11 cellular contexts compared by ENCODE assay signal in genomic region chr19:45097450-45097775, GRCh38. TPM values are rescaled to one million over a fixed set of nuclear protein-coding genes. Genes with fewer than 3 reads are reported as not detected.
DNase-seq lines count a peak whose midpoint lies in the region; ATAC-seq and TF ChIP-seq lines count a peak whose summit lies in the region.
"Had no signal": no experiment of that assay in that cellular context is flagged by ENCODE, and none has a peak within 500 bp of the region (broad histone marks: within the 10 kb centered on the region; RNA-seq: fewer than 3 reads in every experiment).

No MANE protein-coding gene starts in this region.

- peaks cover 5 to 86% (median 48%) of the 10 kb centered on the region in 4 donors for H3K4me1 Mint-ChIP-seq in CD4-positive, CD25-positive, alpha-beta regulatory T cell

- peak overlapping the region; percentile 5 for H2AFZ ChIP-seq in IMR-90 (replicated peaks; ENCODE audit: low read length, poor library complexity)

- H3K18ac ChIP-seq in IMR-90 (ENCODE audit: low read depth, low read length) = no peak overlapping the region

- intact Hi-C loops in IMR-90 (cut with micrococcal nuclease) = no loop called here
- intact Hi-C loops in dorsolateral prefrontal cortex (cut with DNase I) = loop anchor here (5.0 to 10.0 kb wide), 3 partner anchors 35 to 150 kb away; partner anchors contain the start of gene EXOC3L2 (in 1 of the 2)
- intact Hi-C loops in psoas muscle (cut with DNase I) = loop anchor here in 1 of 2 donors (10.0 kb wide), 1 partner anchor 237 kb away; no protein-coding TSS in a partner anchor

- peak overlapping the region; percentile 19; the same call in 1 of the 3 replicates for H2BK15ac ChIP-seq in IMR-90 (ENCODE audit: low read depth, low read length)

- peak overlapping the region; percentile 98 for H2AK5ac ChIP-seq in IMR-90 (ENCODE audit: low read depth, low read length)

- H3K4me3 ChIP-seq in CD4-positive, CD25-positive, alpha-beta regulatory T cell (ENCODE audit: low read depth, low read length) = no peak overlapping the region
- H3K4me3 ChIP-seq in IMR-90 (ENCODE audit: insufficient read depth, low read depth, low read length) = no peak overlapping the region
- peak overlapping the region in 22 of 59 donors; percentile 10 to 57 (median 50) for H3K4me3 ChIP-seq in dorsolateral prefrontal cortex
- peak overlapping the region; percentile 50 for H3K4me3 ChIP-seq in psoas muscle
- H3K4me3 ChIP-seq: gastroesophageal sphincter, ovary had no signal

- BruUV-seq in IMR-90 (replicated peaks; lab: Mats Ljungman, UMichigan) = no TSS peak

- no peaks in the 10 kb centered on the region for H3K36me3 ChIP-seq in CD4-positive, CD25-positive, alpha-beta regulatory T cell (ENCODE audit: control insufficient read depth, insufficient read depth, low read length)
- H3K36me3 ChIP-seq in IMR-90 (ENCODE audit: control insufficient read depth, insufficient read depth, low read length) (0 out of 2 replicates have a peak, but pooled peaks cover 1% of the 10 kb centered on the region), psoas muscle (ENCODE audit: insufficient read depth in 1 of 2, low read depth in 1 of 2) (no peaks in the 10 kb centered on the region)
- H3K36me3 ChIP-seq: gastroesophageal sphincter, ovary had no signal

- peak overlapping the region; percentile 97 for H2AK9ac ChIP-seq in IMR-90 (replicated peaks; ENCODE audit: low read depth, low read length, poor library complexity)

- H3K9me3 Mint-ChIP-seq in CD4-positive, CD25-positive, alpha-beta regulatory T cell = peaks cover 0 to 1% (median 0%) of the 10 kb centered on the region in 7 donors

- H3K4me2 ChIP-seq in IMR-90 (ENCODE audit: low read depth, low read length) = no peak overlapping the region

- ATAC-seq in CD4-positive, CD25-positive, alpha-beta regulatory T cell (ENCODE audit: low read depth in 2 of 2) = no peak
- ATAC-seq in IMR-90 (ENCODE audit: low read depth) (no peak), psoas muscle (no peak), GM18873 (IDR thresholded peaks at IDR 0.05; ENCODE audit: low FRiP score, unreplicated experiment) (no peak)
- ATAC-seq: gastroesophageal sphincter had no signal

- peak overlapping the region; percentile 89 for H3K14ac ChIP-seq in IMR-90 (replicated peaks; ENCODE audit: low read depth, low read length)

- peaks cover 24 to 84% of the 10 kb centered on the region in 2 experiments; a peak in 3 of 4 replicates for H3K79me1 ChIP-seq in IMR-90 (ENCODE audit: low read depth in 1 of 2, low read length in 2 of 2)

- H4K91ac ChIP-seq in IMR-90 (ENCODE audit: insufficient read depth, low read depth, low read length) = peak overlapping the region; percentile 69; the same call in 1 of the 2 replicates

- H3K4me3 Mint-ChIP-seq in CD4-positive, CD25-positive, alpha-beta regulatory T cell = peak overlapping the region in 3 of 4 donors; percentile 31 to 95 (median 72)

- H3K27ac ChIP-seq in CD4-positive, CD25-positive, alpha-beta regulatory T cell (ENCODE audit: insufficient read depth, low read length, poor library complexity, severe bottlenecking) = no peak overlapping the region
- H3K27ac ChIP-seq in IMR-90 (ENCODE audit: insufficient read depth, low read length) (peak overlapping the region; percentile 78), dorsolateral prefrontal cortex (peak overlapping the region; percentile 41 to 95 (median 89)), psoas muscle (peak overlapping the region; percentile 93)
- H3K27ac ChIP-seq: ovary had no signal

- H3K56ac ChIP-seq in IMR-90 (ENCODE audit: extremely low read depth, insufficient read depth, low read length) = no peak overlapping the region

- H4K5ac ChIP-seq in IMR-90 (ENCODE audit: low read depth, low read length) = peak overlapping the region; percentile 32; the same call in 1 of the 2 replicates

- H3K4me1 ChIP-seq in CD4-positive, CD25-positive, alpha-beta regulatory T cell (ENCODE audit: control insufficient read depth, insufficient read depth, low read length, poor library complexity, severe bottlenecking) = peaks cover 29% of the 10 kb centered on the region
- H3K4me1 ChIP-seq in IMR-90 (ENCODE audit: control insufficient read depth, insufficient read depth, low read length) (peaks cover 39% of the 10 kb centered on the region), psoas muscle (peaks cover 86% of the 10 kb centered on the region)

- H3K23ac ChIP-seq in IMR-90 (ENCODE audit: low read depth, low read length) = peak overlapping the region; percentile 63; the same call in 1 of the 2 replicates

- no peaks in the 10 kb centered on the region for H3K27me3 ChIP-seq in CD4-positive, CD25-positive, alpha-beta regulatory T cell (ENCODE audit: control insufficient read depth, insufficient read depth, low read length)
- H3K27me3 ChIP-seq in IMR-90 (ENCODE audit: control insufficient read depth, insufficient read depth, low read length) = no peaks in the 10 kb centered on the region
- no peaks in the 10 kb centered on the region for H3K27me3 ChIP-seq in dorsolateral prefrontal cortex
- no peaks in the 10 kb centered on the region for H3K27me3 ChIP-seq in psoas muscle (ENCODE audit: insufficient read depth in 3 of 3, low read length in 2 of 3)
- H3K27me3 ChIP-seq: gastroesophageal sphincter, ovary had no signal

- peak overlapping the region; percentile 75; the same call in 1 of the 2 replicates for H2BK120ac ChIP-seq in IMR-90 (ENCODE audit: low read depth, low read length)

- TF ChIP-seq RAD21 in IMR-90 (IDR thresholded peaks at IDR 0.05; ENCODE audit: low read length) = no peak

- peak overlapping the region; percentile 78; the same call in 1 of the 2 replicates for H2BK20ac ChIP-seq in IMR-90 (ENCODE audit: low read depth, low read length)

- peak overlapping the region in 1 of 2 experiments; percentile 79; a peak in 1 of 4 replicates for H4K8ac ChIP-seq in IMR-90 (ENCODE audit: low read depth in 2 of 2, low read length in 2 of 2)

- POLR2A ChIA-PET in IMR-90 (lab: Charles Lee; ENCODE audit: unreplicated experiment) = no interaction called here

- in situ Hi-C loops in IMR-90 (cut with MboI; ENCODE audit: low sequenced_read_pairs) = no loop called here
- in situ Hi-C loops in G401 (cut with HindIII; ENCODE audit: low sequenced_read_pairs) = no loop called here

- H3K36me3 Mint-ChIP-seq in CD4-positive, CD25-positive, alpha-beta regulatory T cell = no peaks in the 10 kb centered on the region

- dilution Hi-C loops in IMR-90 (cut with HindIII; ENCODE audit: low sequenced_read_pairs, unreplicated experiment) = no loop called here

- H4K20me1 ChIP-seq in IMR-90 (ENCODE audit: insufficient read depth, low read length) = peaks cover 81% of the 10 kb centered on the region

- H3K9ac ChIP-seq in IMR-90 (ENCODE audit: low read depth, low read length) = peak overlapping the region; percentile 9

- H3K9me1 ChIP-seq in IMR-90 (ENCODE audit: insufficient read depth, low read length) = peaks cover 50% of the 10 kb centered on the region

- peak overlapping the region; percentile 85 for H2BK5ac ChIP-seq in IMR-90 (ENCODE audit: low read depth, low read length, poor library complexity, severe bottlenecking)

- H3K4ac ChIP-seq in IMR-90 (ENCODE audit: low read depth, low read length) = peak overlapping the region; percentile 95

- no peak for TF ChIP-seq POLR2A in IMR-90 (IDR thresholded peaks at IDR 0.05; ENCODE audit: low read depth, low read length)

- peak overlapping the region in 1 of 3 donors; percentile 89 for H3K27ac Mint-ChIP-seq in CD4-positive, CD25-positive, alpha-beta regulatory T cell

- H3K27me3 Mint-ChIP-seq in CD4-positive, CD25-positive, alpha-beta regulatory T cell = peaks cover 6% of the 10 kb centered on the region

- no peak for DNase-seq in CD4-positive, CD25-positive, alpha-beta regulatory T cell
- DNase-seq in IMR-90 (no peak), dorsolateral prefrontal cortex (no peak), psoas muscle (no peak), G401 (ENCODE audit: low spot score) (no peak), SIG-M5 treated with dmso at 0.1 percent for 504 hours (lab: John Stamatoyannopoulos, UW; ENCODE audit: unreplicated experiment) (no peak), NCI-H526 (lab: John Stamatoyannopoulos, UW) (no peak)
- DNase-seq: NCI-H1048, ovary had no signal

- CTCF ChIA-PET in IMR-90 (lab: Yijun Ruan, JAX) = no interaction called here

- WGBS in IMR-90 (ENCODE audit: extremely low coverage in 2 of 2, insufficient read length in 1 of 2), 2 experiments = no CpG with 5 or more reads among the region's 7 CpGs
- 85 to 89% (median 86%) methylated on average over 7 of the region's 7 CpGs for WGBS in psoas muscle, 3 donors

- TF ChIP-seq CTCF in IMR-90 (conservative IDR thresholded peaks at IDR 0.05; ENCODE audit: low read depth, low read length) (no peak), dorsolateral prefrontal cortex (IDR thresholded peaks at IDR 0.05 in 54 of 56, conservative IDR thresholded peaks at IDR 0.05 in 2 of 56; ENCODE audit: low read depth in 1 of 56, partially characterized antibody in 56 of 56) (no peak), psoas muscle (IDR thresholded peaks at IDR 0.05) (no peak)

- H3K9me3 ChIP-seq in CD4-positive, CD25-positive, alpha-beta regulatory T cell (ENCODE audit: control insufficient read depth in 2 of 2, low read length in 2 of 2) = no peaks in the 10 kb centered on the region
- H3K9me3 ChIP-seq in IMR-90 (ENCODE audit: control insufficient read depth, insufficient read depth, low read length) = no peaks in the 10 kb centered on the region
- no peaks in the 10 kb centered on the region for H3K9me3 ChIP-seq in psoas muscle
- H3K9me3 ChIP-seq: gastroesophageal sphincter, ovary had no signal

RNA-seq across cellular contexts. Expression of gene PPP1R37, which starts 4.4 kb away (rescaled TPM):
- 17.4 TPM for total RNA-seq in CD4-positive, CD25-positive, alpha-beta regulatory T cell
- polyA plus RNA-seq in CD4-positive, CD25-positive, alpha-beta regulatory T cell = 1 to 10 TPM in 1 of 4 donors, under 1 TPM in 3; 0.61 to 1.0 (median 0.65) TPM
- total RNA-seq in IMR-90 (2012; rRNA removed) (13.1 and 13.9 TPM in 2 replicates), dorsolateral prefrontal cortex (10 to 100 TPM; 33.6 to 77.3 (median 54.0) TPM), psoas muscle (10 to 100 TPM; 27.0 to 34.6 (median 29.1) TPM)
- polyA plus RNA-seq in IMR-90 (2012; rRNA removed) (18.5 and 20.8 TPM in 2 replicates), psoas muscle (10 to 100 TPM; 25.5 to 39.5 (median 36.3) TPM)
- 14.0 and 22.6 TPM in 2 replicates for polyA plus RNA-seq in IMR-90 (2012; cell fraction: cytosol; rRNA removed)
- 41.6 and 72.5 TPM in 2 replicates for polyA plus RNA-seq in IMR-90 (2012; cell fraction: nucleus; rRNA removed; ENCODE audit: low replicate concordance)
- total RNA-seq in G401 (2014; rRNA removed; shearing (Covaris generic)) = 28.6 and 42.6 TPM in 2 replicates

RNA-seq across cellular contexts. Expression of gene GEMIN7, which starts 18.4 kb away (rescaled TPM):
- 6.6 TPM for total RNA-seq in CD4-positive, CD25-positive, alpha-beta regulatory T cell
- polyA plus RNA-seq in CD4-positive, CD25-positive, alpha-beta regulatory T cell = 10 to 100 TPM; 64.6 to 93.1 (median 79.7) TPM
- 19.7 and 27.2 TPM in 2 replicates for total RNA-seq in IMR-90 (2012; rRNA removed)
- polyA plus RNA-seq in IMR-90 (2012; rRNA removed) = 52.8 and 53.0 TPM in 2 replicates
- polyA plus RNA-seq in IMR-90 (2012; cell fraction: cytosol; rRNA removed) = 56.1 and 64.0 TPM in 2 replicates
- 18.8 and 44.2 TPM in 2 replicates for polyA plus RNA-seq in IMR-90 (2012; cell fraction: nucleus; rRNA removed; ENCODE audit: low replicate concordance)
- 10 to 100 TPM in 115 of 120 experiments, 1 to 10 TPM in 5; 5.0 to 26.4 (median 16.3) TPM for total RNA-seq in dorsolateral prefrontal cortex
- total RNA-seq in psoas muscle = 10 to 100 TPM; 19.6 to 27.3 (median 24.3) TPM
- 10 to 100 TPM; 40.9 to 51.1 (median 50.3) TPM for polyA plus RNA-seq in psoas muscle
- total RNA-seq in G401 (2014; rRNA removed; shearing (Covaris generic)) = 93.1 and 100 TPM in 2 replicates

RNA-seq across cellular contexts. Expression of gene ZNF296, which starts 21.1 kb away (rescaled TPM):
- total RNA-seq in CD4-positive, CD25-positive, alpha-beta regulatory T cell = 3.0 TPM
- 1 to 10 TPM; 1.8 to 2.5 (median 2.0) TPM for polyA plus RNA-seq in CD4-positive, CD25-positive, alpha-beta regulatory T cell
- not detected in 2 replicates for total RNA-seq in IMR-90 (2012; rRNA removed)
- 0.10 and 0.11 TPM in 2 replicates for polyA plus RNA-seq in IMR-90 (2012; rRNA removed)
- 0.11 and 0.25 TPM in 2 replicates for polyA plus RNA-seq in IMR-90 (2012; cell fraction: cytosol; rRNA removed)
- polyA plus RNA-seq in IMR-90 (2012; cell fraction: nucleus; rRNA removed; ENCODE audit: low replicate concordance) = 0.58 and 1.5 TPM in 2 replicates
- 1 to 10 TPM in 79 of 120 experiments, under 1 TPM in 41; 0.36 to 3.5 (median 1.3) TPM for total RNA-seq in dorsolateral prefrontal cortex
- total RNA-seq in psoas muscle = under 1 TPM in 3 of 4 donors, not detected in 1; 0.34 to 0.73 (median 0.36) TPM
- under 1 TPM; 0.22 to 0.62 (median 0.44) TPM for polyA plus RNA-seq in psoas muscle
- total RNA-seq in G401 (2014; rRNA removed; shearing (Covaris generic)) = not detected in 2 replicates

RNA-seq across cellular contexts. Expression of gene CLASRP, which starts 58.6 kb away (rescaled TPM):
- total RNA-seq in CD4-positive, CD25-positive, alpha-beta regulatory T cell = 189 TPM
- polyA plus RNA-seq in CD4-positive, CD25-positive, alpha-beta regulatory T cell = 1 to 10 TPM; 3.9 to 4.9 (median 4.3) TPM
- total RNA-seq in IMR-90 (2012; rRNA removed) = 19.9 and 20.6 TPM in 2 replicates
- 31.7 and 34.9 TPM in 2 replicates for polyA plus RNA-seq in IMR-90 (2012; rRNA removed)
- polyA plus RNA-seq in IMR-90 (2012; cell fraction: cytosol; rRNA removed) = 15.3 and 30.0 TPM in 2 replicates
- polyA plus RNA-seq in IMR-90 (2012; cell fraction: nucleus; rRNA removed; ENCODE audit: low replicate concordance) = 532 and 592 TPM in 2 replicates
- 100 to 1,000 TPM in 71 of 120 experiments, 10 to 100 TPM in 49; 51.6 to 162 (median 105) TPM for total RNA-seq in dorsolateral prefrontal cortex
- 10 to 100 TPM; 37.4 to 65.9 (median 47.1) TPM for total RNA-seq in psoas muscle
- polyA plus RNA-seq in psoas muscle = 10 to 100 TPM; 30.8 to 34.5 (median 33.2) TPM
- 12.1 and 23.8 TPM in 2 replicates for total RNA-seq in G401 (2014; rRNA removed; shearing (Covaris generic))
